In genomic region chr12:109605599-109606228, GRCh38 we compare ENCODE assay signal across 3 cellular contexts.
TF ChIP-seq lines count a peak whose summit lies in the region.

No MANE protein-coding gene starts in this region.

TF ChIP-seq in SK-N-SH, 30 proteins besides CTCF, POLR2A, EP300 and RAD21:
- TF ChIP-seq TAF1 (IDR thresholded peaks at IDR 0.05; ENCODE audit: borderline replicate concordance, low read depth, low read length), result no peak
- no peak for TF ChIP-seq FOSL2 (IDR thresholded peaks at IDR 0.05; ENCODE audit: borderline replicate concordance, low read depth)
- TF ChIP-seq MXI1 (IDR thresholded peaks at IDR 0.05; ENCODE audit: low read depth, low read length), result no peak
- TF ChIP-seq GATA2 (CRISPR knock-in tag; IDR thresholded peaks at IDR 0.05), result peak; percentile 46; the same call in 1 of the 2 replicates
- no peak for TF ChIP-seq RFX5 (IDR thresholded peaks at IDR 0.05; ENCODE audit: low read length)
- no peak for TF ChIP-seq FOXM1 (IDR thresholded peaks at IDR 0.05; ENCODE audit: low read depth)
- TF ChIP-seq ELF1 (IDR thresholded peaks at IDR 0.05), result no peak

TF ChIP-seq in SK-N-SH treated with all-trans-retinoic acid at 6 μM for 48 hours, 23 proteins besides CTCF, POLR2A, EP300 and RAD21:
- TF ChIP-seq CSRNP3 (CRISPR knock-in tag; IDR thresholded peaks at IDR 0.05) (no peak), TOX (CRISPR knock-in tag; IDR thresholded peaks at IDR 0.05; ENCODE audit: borderline replicate concordance) (no peak), CREB5 (CRISPR knock-in tag; IDR thresholded peaks at IDR 0.05; ENCODE audit: low read depth) (no peak), BACH2 (CRISPR knock-in tag; IDR thresholded peaks at IDR 0.05; ENCODE audit: borderline replicate concordance) (no peak), PPARA (CRISPR knock-in tag; IDR thresholded peaks at IDR 0.05; ENCODE audit: borderline replicate concordance) (no peak), TSHZ2 (CRISPR knock-in tag; IDR thresholded peaks at IDR 0.05) (no peak), ZNF565 (CRISPR knock-in tag; conservative IDR thresholded peaks at IDR 0.05; ENCODE audit: low read depth) (no peak), ESRRG (CRISPR knock-in tag; IDR thresholded peaks at IDR 0.05) (no peak), POU6F1 (CRISPR knock-in tag; IDR thresholded peaks at IDR 0.05; ENCODE audit: borderline replicate concordance, low read depth) (no peak), ISL1 (CRISPR knock-in tag; IDR thresholded peaks at IDR 0.05) (no peak), ZFP30 (CRISPR knock-in tag; IDR thresholded peaks at IDR 0.05) (no peak), PATZ1 (CRISPR knock-in tag; IDR thresholded peaks at IDR 0.05; ENCODE audit: borderline replicate concordance) (no peak)

TF ChIP-seq in K562, 482 proteins besides CTCF, POLR2A, EP300 and RAD21:
- no peak for TF ChIP-seq ZNF316 (IDR thresholded peaks at IDR 0.05)
- peak; percentile 15 for TF ChIP-seq ZFP36 (IDR thresholded peaks at IDR 0.05; ENCODE audit: low read depth, low read length, partially characterized antibody)
- peak; percentile 9 for TF ChIP-seq RBM25 (IDR thresholded peaks at IDR 0.05; ENCODE audit: low read depth, low read length, severe bottlenecking)
